6 cellular contexts compared by ENCODE assay signal in the genomic region with DNA sequence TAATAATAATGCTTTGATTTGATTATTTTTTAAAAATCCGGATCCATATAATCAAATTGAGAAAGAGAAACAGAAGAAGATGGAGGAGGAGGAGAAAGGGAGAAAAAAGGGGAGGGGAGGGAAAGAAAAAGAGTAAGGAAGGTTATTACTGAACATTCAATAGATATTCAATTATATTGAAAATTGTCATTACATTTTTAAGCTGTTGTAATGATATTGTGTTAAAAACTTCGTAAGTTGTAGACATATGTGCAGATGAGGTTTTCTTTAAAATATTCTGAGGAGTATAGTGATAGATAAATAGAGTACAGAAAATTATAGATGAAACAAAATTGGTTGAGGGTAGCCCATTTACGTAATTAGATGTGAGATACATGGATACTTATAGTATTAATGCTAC.
"Had no signal": no experiment of that assay in that cellular context is flagged by ENCODE, and none has a peak within 500 bp of the region (broad histone marks: within the 10 kb centered on the region; RNA-seq: fewer than 3 reads in every experiment).

No MANE protein-coding gene starts in this region.

- H3K9ac ChIP-seq: KMS-11 had no signal

- H3K27ac ChIP-seq: HL-60, KMS-11 had no signal

- H3K4me2 ChIP-seq: KMS-11 had no signal

- DNase-seq: IMR-90, KBM-7, KG1 had no signal

- FAIRE-seq: HTR-8/SVneo had no signal
